In the genomic region with DNA sequence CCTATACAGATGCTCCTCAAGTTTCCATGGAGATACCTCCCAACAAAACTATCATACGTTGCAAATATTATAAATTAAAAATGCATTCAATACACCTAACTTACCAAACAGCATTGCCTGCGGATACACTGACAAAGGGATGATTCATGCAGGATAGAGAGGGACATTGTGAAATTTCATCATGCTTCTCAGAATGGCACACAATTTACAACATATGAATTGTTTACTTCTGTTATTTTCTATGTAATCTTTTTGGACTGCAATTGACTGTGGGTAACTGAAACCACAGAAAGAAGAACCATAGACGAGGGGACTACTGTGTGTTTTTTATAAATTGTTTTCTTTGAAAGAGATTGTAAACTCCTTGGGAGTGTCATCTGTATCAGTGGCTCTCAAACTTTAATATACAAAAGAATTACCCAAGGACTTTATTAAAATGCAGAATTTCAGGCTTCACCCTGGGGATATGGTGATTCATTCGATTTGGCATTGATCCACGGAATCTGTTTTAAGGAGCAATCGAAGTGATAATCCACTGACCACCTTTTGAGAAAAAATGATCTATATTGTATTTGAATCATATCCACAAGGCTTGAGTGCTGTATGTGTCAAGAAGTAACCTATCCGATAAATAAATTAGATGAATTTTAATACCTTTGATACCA, we compare ENCODE assay signal across 13 cellular contexts.
DNase-seq lines count a peak whose midpoint lies in the region; ATAC-seq and TF ChIP-seq lines count a peak whose summit lies in the region.
"Had no signal": no experiment of that assay in that cellular context is flagged by ENCODE, and none has a peak within 500 bp of the region (broad histone marks: within the 10 kb centered on the region; RNA-seq: fewer than 3 reads in every experiment).

No MANE protein-coding gene starts in this region.

- no peaks in the 10 kb centered on the region for H3K9me3 ChIP-seq in PC-3 (ENCODE audit: low read length)
- H3K9me3 ChIP-seq: Caco-2, thoracic aorta had no signal

- no peaks in the 10 kb centered on the region for H4K20me1 ChIP-seq in PC-3 (ENCODE audit: low read length)

- H3K4me2 ChIP-seq in PC-3 (ENCODE audit: low read length), result no peak overlapping the region

- H3K9me2 ChIP-seq in PC-3 (replicated peaks; ENCODE audit: low read length), result no peaks in the 10 kb centered on the region

- peak; percentile 4 for DNase-seq in H4 (ENCODE audit: low spot score)
- DNase-seq in NOMO-1 treated with DMSO at 0.1 percent for 48 hours (lab: John Stamatoyannopoulos, UW; ENCODE audit: unreplicated experiment), result peak; percentile 93
- peak; percentile 10 for DNase-seq in epithelial cell of prostate (ENCODE audit: low read depth, low spot score)
- no peak for DNase-seq in NCI-H187 treated with DMSO at 0.1 percent for 48 hours (lab: John Stamatoyannopoulos, UW)
- DNase-seq in effector memory CD8-positive, alpha-beta T cell, result no peak
- no peak for DNase-seq in activated CD8-positive, alpha-beta memory T cell treated with anti-CD3 and anti-CD28 coated beads for 24 hours
- DNase-seq in PC-3, result no peak
- DNase-seq: activated CD4-positive, alpha-beta T cell treated with anti-CD3 and anti-CD28 coated beads for 1 hour; Caco-2; NCI-H1048; T-cell had no signal

- CTCF ChIA-PET in PC-3 (lab: Charles Lee), result no interaction called here

- H2AFZ ChIP-seq in PC-3 (ENCODE audit: low read length), result no peak overlapping the region

- POLR2A ChIA-PET in PC-3 (lab: Charles Lee; ENCODE audit: unreplicated experiment), result no interaction called here

- BruUV-seq in PC-3 (replicated peaks; lab: Mats Ljungman, UMichigan), result no TSS peak

- no peaks in the 10 kb centered on the region for H3K27me3 ChIP-seq in rectal smooth muscle tissue (ENCODE audit: control insufficient read depth, insufficient read depth, low read length)
- no peaks in the 10 kb centered on the region for H3K27me3 ChIP-seq in PC-3 (ENCODE audit: low read length)

- no peaks in the 10 kb centered on the region for H3K4me1 Mint-ChIP-seq in effector memory CD8-positive, alpha-beta T cell (ENCODE audit: low read depth in 2 of 2)
- H3K4me1 Mint-ChIP-seq: T-cell had no signal

- no peak for TF ChIP-seq CTCF in PC-3 (conservative IDR thresholded peaks at IDR 0.05; ENCODE audit: low read depth, low read length)

- H3K79me2 ChIP-seq in PC-3 (ENCODE audit: low read length), result no peaks in the 10 kb centered on the region

- intact Hi-C loops in PC-3 (cut with micrococcal nuclease), result no loop called here

- H3K36me3 Mint-ChIP-seq in effector memory CD8-positive, alpha-beta T cell (ENCODE audit: insufficient read depth), result no peaks in the 10 kb centered on the region
- H3K36me3 Mint-ChIP-seq: T-cell had no signal

- H3K9me3 Mint-ChIP-seq in effector memory CD8-positive, alpha-beta T cell, result no peaks in the 10 kb centered on the region
- H3K9me3 Mint-ChIP-seq: T-cell had no signal

- H3K27me3 Mint-ChIP-seq in effector memory CD8-positive, alpha-beta T cell, result peaks cover 22 to 25% of the 10 kb centered on the region in 2 donors

- H3K9ac ChIP-seq in rectal smooth muscle tissue (ENCODE audit: low read length), result no peak overlapping the region
- H3K9ac ChIP-seq in PC-3 (ENCODE audit: low read length), result no peak overlapping the region

- no peaks in the 10 kb centered on the region for H3F3A ChIP-seq in PC-3 (ENCODE audit: low read length, unreplicated experiment)

- H3K36me3 ChIP-seq in rectal smooth muscle tissue (ENCODE audit: control insufficient read depth, insufficient read depth, low read length), result no peaks in the 10 kb centered on the region
- H3K36me3 ChIP-seq in PC-3 (ENCODE audit: low read depth, low read length), result no peaks in the 10 kb centered on the region
- H3K36me3 ChIP-seq: thoracic aorta had no signal

- no peak for ATAC-seq in effector memory CD8-positive, alpha-beta T cell (replicated peaks)
- ATAC-seq in PC-3, result no peak
- ATAC-seq: T-cell had no signal

- H3K27ac ChIP-seq in epithelial cell of prostate (peak overlapping the region; percentile 39), rectal smooth muscle tissue (ENCODE audit: low read depth, low read length) (peak overlapping the region; percentile 38), PC-3 (ENCODE audit: low read length) (no peak overlapping the region)
- H3K27ac ChIP-seq: thoracic aorta had no signal

- H3K4me3 Mint-ChIP-seq in effector memory CD8-positive, alpha-beta T cell, result no peak overlapping the region
- H3K4me3 Mint-ChIP-seq: T-cell had no signal

- no peak overlapping the region for H3K27ac Mint-ChIP-seq in effector memory CD8-positive, alpha-beta T cell
- H3K27ac Mint-ChIP-seq: T-cell had no signal

- H3K4me1 ChIP-seq in rectal smooth muscle tissue (ENCODE audit: control insufficient read depth, insufficient read depth, low read length) (peaks cover 22% of the 10 kb centered on the region), PC-3 (ENCODE audit: insufficient read depth, low read length) (no peaks in the 10 kb centered on the region)
- H3K4me1 ChIP-seq: Caco-2 had no signal

- no peak overlapping the region for H3K4me3 ChIP-seq in rectal smooth muscle tissue (ENCODE audit: low read length)
- H3K4me3 ChIP-seq in PC-3 (ENCODE audit: low read length), result no peak overlapping the region
- H3K4me3 ChIP-seq: thoracic aorta had no signal

Comparison
In these comparisons a context has a peak if more than half of its experiments do, and no peak if none do; other contexts are left out.
1. DNase-seq: peak in H4 (single experiment), NOMO-1 treated with DMSO at 0.1 percent for 48 hours (single experiment) and epithelial cell of prostate (single experiment); none in NCI-H187 treated with DMSO at 0.1 percent for 48 hours (single experiment), effector memory CD8-positive, alpha-beta T cell (0 of 3), activated CD8-positive, alpha-beta memory T cell treated with anti-CD3 and anti-CD28 coated beads for 24 hours (single experiment) and PC-3 (single experiment).